Comparison of ENCODE assay signal across 1 cellular context in the genomic region with DNA sequence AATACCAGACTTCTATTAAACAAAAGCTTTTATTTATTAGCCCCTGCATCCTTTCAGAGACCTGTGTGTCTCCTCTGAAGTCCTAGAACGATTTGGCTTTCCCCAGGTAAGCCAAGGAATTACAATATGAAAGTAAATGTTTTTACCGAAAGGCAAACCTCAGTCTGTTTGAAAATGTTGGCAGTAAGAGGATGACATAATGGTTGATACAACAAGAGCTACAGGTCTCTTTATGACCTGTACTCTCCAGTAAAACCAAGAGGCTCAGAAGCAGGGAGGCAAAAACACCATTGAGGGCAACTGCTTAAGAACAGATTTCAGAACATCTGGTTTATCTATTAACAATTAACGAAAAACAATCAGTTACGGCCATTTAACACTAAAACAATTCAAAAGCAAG.
TF ChIP-seq lines count a peak whose summit lies in the region.

No MANE protein-coding gene starts in this region.

TF ChIP-seq in WTC11, 78 proteins besides CTCF, POLR2A, EP300 and RAD21 (continued from another document):
- TF ChIP-seq, protein P1, sequence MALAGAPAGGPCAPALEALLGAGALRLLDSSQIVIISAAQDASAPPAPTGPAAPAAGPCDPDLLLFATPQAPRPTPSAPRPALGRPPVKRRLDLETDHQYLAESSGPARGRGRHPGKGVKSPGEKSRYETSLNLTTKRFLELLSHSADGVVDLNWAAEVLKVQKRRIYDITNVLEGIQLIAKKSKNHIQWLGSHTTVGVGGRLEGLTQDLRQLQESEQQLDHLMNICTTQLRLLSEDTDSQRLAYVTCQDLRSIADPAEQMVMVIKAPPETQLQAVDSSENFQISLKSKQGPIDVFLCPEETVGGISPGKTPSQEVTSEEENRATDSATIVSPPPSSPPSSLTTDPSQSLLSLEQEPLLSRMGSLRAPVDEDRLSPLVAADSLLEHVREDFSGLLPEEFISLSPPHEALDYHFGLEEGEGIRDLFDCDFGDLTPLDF (CRISPR knock-in tag; IDR thresholded peaks at IDR 0.05): no peak
- no peak for TF ChIP-seq JUN (CRISPR knock-in tag; IDR thresholded peaks at IDR 0.05)
